In the genomic region with DNA sequence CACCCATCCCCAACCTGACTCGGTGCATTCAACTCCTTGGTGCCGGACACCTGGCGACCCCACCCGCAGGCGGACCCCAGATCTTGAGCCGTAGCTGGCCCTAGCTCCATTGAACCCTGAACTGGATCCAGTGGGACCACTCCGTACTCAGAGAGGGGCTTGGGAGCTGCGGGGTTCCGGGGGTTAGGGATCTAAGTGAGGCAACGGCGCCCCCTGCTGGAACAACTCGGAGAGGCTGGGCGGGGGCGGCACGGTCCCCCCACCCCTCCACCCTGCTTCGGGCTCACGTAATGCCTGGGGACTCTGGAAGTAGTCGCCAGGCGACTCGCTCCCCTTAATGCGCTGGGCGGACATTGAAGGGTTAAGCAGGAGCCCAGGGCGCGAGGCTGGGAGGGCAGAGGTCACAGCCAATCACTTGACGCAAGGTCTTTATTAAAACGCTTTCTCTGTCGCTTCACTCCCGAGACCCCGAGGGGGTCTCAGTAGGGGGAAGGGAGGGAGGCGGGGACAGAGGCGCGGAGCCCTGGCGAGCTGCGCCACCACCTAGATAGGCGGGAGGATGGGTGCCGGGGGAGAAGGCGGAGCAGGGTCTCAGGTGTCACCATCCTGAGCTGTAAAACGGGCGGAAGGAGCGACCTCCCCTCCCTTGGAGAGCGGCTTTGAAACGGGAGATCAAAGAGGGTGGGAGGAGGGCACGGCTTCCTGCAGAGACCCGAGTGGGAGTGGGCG, we compare ENCODE assay signal across 1 cellular context.
TF ChIP-seq lines count a peak whose summit lies in the region.

No MANE protein-coding gene starts in this region.

TF ChIP-seq in HEK293, 187 proteins besides CTCF, POLR2A, EP300 and RAD21 (continued from another document and continues in another):
- TF ChIP-seq, protein P1, sequence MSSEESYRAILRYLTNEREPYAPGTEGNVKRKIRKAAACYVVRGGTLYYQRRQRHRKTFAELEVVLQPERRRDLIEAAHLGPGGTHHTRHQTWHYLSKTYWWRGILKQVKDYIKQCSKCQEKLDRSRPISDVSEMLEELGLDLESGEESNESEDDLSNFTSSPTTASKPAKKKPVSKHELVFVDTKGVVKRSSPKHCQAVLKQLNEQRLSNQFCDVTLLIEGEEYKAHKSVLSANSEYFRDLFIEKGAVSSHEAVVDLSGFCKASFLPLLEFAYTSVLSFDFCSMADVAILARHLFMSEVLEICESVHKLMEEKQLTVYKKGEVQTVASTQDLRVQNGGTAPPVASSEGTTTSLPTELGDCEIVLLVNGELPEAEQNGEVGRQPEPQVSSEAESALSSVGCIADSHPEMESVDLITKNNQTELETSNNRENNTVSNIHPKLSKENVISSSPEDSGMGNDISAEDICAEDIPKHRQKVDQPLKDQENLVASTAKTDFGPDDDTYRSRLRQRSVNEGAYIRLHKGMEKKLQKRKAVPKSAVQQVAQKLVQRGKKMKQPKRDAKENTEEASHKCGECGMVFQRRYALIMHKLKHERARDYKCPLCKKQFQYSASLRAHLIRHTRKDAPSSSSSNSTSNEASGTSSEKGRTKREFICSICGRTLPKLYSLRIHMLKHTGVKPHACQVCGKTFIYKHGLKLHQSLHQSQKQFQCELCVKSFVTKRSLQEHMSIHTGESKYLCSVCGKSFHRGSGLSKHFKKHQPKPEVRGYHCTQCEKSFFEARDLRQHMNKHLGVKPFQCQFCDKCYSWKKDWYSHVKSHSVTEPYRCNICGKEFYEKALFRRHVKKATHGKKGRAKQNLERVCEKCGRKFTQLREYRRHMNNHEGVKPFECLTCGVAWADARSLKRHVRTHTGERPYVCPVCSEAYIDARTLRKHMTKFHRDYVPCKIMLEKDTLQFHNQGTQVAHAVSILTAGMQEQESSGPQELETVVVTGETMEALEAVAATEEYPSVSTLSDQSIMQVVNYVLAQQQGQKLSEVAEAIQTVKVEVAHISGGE (tag by site-specific recombination; conservative IDR thresholded peaks at IDR 0.05; ENCODE audit: low read depth) = peak; percentile 40
- TF ChIP-seq ZFP3 (tag by site-specific recombination; IDR thresholded peaks at IDR 0.05; ENCODE audit: low read depth) (no peak), ZNF624 (tag by site-specific recombination; IDR thresholded peaks at IDR 0.05) (no peak), BCL11A (tag by site-specific recombination; IDR thresholded peaks at IDR 0.05; ENCODE audit: low read depth) (peak; percentile 67), ZNF621 (tag by site-specific recombination; IDR thresholded peaks at IDR 0.05) (no peak), MEIS1 (CRISPR knock-in tag; IDR thresholded peaks at IDR 0.05; ENCODE audit: borderline replicate concordance) (no peak), RBAK (tag by site-specific recombination; IDR thresholded peaks at IDR 0.05) (no peak), ZNF350 (tag by site-specific recombination; IDR thresholded peaks at IDR 0.05) (no peak), ZNF521 (tag by site-specific recombination; IDR thresholded peaks at IDR 0.05) (no peak), ZNF16 (tag by site-specific recombination; IDR thresholded peaks at IDR 0.05; ENCODE audit: low read depth) (no peak), ZNF2 (tag by site-specific recombination; IDR thresholded peaks at IDR 0.05) (peak; percentile 65), ZNF514 (tag by site-specific recombination; IDR thresholded peaks at IDR 0.05) (no peak), ZNF37A (tag by site-specific recombination; IDR thresholded peaks at IDR 0.05) (no peak), KLF10 (tag by site-specific recombination; IDR thresholded peaks at IDR 0.05) (peak; percentile 61; the same call in 1 of the 2 replicates), REPIN1 (tag by site-specific recombination; IDR thresholded peaks at IDR 0.05; ENCODE audit: low read depth) (no peak), ZFP69B (tag by site-specific recombination; IDR thresholded peaks at IDR 0.05) (peak; percentile 85; the same call in 1 of the 2 replicates), ZNF530 (tag by site-specific recombination; IDR thresholded peaks at IDR 0.05; ENCODE audit: low read depth) (no peak), ZNF138 (tag by site-specific recombination; IDR thresholded peaks at IDR 0.05; ENCODE audit: borderline replicate concordance) (no peak), ZNF302 (tag by site-specific recombination; IDR thresholded peaks at IDR 0.05; ENCODE audit: low read depth) (no peak), ZNF843 (tag by site-specific recombination; IDR thresholded peaks at IDR 0.05) (no peak), GLI4 (tag by site-specific recombination; IDR thresholded peaks at IDR 0.05) (peak; percentile 36; the same call in 1 of the 2 replicates), ZFHX2 (tag by site-specific recombination; conservative IDR thresholded peaks at IDR 0.05) (peak; percentile 93), ZBTB48 (tag by site-specific recombination; IDR thresholded peaks at IDR 0.05) (peak; percentile 99), ZNF707 (tag by site-specific recombination; IDR thresholded peaks at IDR 0.05) (no peak), ZNF248 (tag by site-specific recombination; IDR thresholded peaks at IDR 0.05) (no peak), ZNF76 (tag by site-specific recombination; IDR thresholded peaks at IDR 0.05; ENCODE audit: borderline replicate concordance, low read depth) (peak; percentile 75)
- TF ChIP-seq, protein P2, sequence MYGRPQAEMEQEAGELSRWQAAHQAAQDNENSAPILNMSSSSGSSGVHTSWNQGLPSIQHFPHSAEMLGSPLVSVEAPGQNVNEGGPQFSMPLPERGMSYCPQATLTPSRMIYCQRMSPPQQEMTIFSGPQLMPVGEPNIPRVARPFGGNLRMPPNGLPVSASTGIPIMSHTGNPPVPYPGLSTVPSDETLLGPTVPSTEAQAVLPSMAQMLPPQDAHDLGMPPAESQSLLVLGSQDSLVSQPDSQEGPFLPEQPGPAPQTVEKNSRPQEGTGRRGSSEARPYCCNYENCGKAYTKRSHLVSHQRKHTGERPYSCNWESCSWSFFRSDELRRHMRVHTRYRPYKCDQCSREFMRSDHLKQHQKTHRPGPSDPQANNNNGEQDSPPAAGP (tag by site-specific recombination; IDR thresholded peaks at IDR 0.05) = peak; percentile 71
- TF ChIP-seq, protein P3, sequence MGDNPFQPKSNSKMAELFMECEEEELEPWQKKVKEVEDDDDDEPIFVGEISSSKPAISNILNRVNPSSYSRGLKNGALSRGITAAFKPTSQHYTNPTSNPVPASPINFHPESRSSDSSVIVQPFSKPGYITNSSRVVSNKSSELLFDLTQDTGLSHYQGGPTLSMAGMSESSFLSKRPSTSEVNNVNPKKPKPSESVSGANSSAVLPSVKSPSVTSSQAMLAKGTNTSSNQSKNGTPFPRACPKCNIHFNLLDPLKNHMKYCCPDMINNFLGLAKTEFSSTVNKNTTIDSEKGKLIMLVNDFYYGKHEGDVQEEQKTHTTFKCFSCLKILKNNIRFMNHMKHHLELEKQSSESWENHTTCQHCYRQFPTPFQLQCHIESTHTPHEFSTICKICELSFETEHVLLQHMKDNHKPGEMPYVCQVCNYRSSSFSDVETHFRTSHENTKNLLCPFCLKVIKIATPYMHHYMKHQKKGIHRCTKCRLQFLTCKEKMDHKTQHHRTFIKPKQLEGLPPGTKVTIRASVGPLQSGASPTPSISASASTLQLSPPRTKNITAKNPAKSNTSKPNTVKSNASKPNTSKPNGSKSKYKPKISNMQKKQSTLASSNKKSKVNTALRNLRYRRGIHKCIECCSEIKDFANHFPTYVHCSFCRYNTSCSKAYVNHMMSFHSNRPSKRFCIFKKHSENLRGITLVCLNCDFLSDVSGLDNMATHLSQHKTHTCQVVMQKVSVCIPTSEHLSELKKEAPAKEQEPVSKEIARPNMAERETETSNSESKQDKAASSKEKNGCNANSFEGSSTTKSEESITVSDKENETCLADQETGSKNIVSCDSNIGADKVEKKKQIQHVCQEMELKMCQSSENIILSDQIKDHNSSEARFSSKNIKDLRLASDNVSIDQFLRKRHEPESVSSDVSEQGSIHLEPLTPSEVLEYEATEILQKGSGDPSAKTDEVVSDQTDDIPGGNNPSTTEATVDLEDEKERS (tag by site-specific recombination; IDR thresholded peaks at IDR 0.05) = no peak
- TF ChIP-seq, protein P4, sequence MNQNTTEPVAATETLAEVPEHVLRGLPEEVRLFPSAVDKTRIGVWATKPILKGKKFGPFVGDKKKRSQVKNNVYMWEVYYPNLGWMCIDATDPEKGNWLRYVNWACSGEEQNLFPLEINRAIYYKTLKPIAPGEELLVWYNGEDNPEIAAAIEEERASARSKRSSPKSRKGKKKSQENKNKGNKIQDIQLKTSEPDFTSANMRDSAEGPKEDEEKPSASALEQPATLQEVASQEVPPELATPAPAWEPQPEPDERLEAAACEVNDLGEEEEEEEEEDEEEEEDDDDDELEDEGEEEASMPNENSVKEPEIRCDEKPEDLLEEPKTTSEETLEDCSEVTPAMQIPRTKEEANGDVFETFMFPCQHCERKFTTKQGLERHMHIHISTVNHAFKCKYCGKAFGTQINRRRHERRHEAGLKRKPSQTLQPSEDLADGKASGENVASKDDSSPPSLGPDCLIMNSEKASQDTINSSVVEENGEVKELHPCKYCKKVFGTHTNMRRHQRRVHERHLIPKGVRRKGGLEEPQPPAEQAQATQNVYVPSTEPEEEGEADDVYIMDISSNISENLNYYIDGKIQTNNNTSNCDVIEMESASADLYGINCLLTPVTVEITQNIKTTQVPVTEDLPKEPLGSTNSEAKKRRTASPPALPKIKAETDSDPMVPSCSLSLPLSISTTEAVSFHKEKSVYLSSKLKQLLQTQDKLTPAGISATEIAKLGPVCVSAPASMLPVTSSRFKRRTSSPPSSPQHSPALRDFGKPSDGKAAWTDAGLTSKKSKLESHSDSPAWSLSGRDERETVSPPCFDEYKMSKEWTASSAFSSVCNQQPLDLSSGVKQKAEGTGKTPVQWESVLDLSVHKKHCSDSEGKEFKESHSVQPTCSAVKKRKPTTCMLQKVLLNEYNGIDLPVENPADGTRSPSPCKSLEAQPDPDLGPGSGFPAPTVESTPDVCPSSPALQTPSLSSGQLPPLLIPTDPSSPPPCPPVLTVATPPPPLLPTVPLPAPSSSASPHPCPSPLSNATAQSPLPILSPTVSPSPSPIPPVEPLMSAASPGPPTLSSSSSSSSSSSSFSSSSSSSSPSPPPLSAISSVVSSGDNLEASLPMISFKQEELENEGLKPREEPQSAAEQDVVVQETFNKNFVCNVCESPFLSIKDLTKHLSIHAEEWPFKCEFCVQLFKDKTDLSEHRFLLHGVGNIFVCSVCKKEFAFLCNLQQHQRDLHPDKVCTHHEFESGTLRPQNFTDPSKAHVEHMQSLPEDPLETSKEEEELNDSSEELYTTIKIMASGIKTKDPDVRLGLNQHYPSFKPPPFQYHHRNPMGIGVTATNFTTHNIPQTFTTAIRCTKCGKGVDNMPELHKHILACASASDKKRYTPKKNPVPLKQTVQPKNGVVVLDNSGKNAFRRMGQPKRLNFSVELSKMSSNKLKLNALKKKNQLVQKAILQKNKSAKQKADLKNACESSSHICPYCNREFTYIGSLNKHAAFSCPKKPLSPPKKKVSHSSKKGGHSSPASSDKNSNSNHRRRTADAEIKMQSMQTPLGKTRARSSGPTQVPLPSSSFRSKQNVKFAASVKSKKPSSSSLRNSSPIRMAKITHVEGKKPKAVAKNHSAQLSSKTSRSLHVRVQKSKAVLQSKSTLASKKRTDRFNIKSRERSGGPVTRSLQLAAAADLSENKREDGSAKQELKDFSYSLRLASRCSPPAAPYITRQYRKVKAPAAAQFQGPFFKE (tag by site-specific recombination; IDR thresholded peaks at IDR 0.05; ENCODE audit: borderline replicate concordance) = peak; percentile 58; the same call in 1 of the 2 replicates
- TF ChIP-seq, protein P5, sequence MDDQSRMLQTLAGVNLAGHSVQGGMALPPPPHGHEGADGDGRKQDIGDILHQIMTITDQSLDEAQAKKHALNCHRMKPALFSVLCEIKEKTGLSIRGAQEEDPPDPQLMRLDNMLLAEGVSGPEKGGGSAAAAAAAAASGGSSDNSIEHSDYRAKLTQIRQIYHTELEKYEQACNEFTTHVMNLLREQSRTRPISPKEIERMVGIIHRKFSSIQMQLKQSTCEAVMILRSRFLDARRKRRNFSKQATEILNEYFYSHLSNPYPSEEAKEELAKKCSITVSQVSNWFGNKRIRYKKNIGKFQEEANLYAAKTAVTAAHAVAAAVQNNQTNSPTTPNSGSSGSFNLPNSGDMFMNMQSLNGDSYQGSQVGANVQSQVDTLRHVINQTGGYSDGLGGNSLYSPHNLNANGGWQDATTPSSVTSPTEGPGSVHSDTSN (CRISPR knock-in tag; IDR thresholded peaks at IDR 0.05) = no peak
- TF ChIP-seq, protein P6, sequence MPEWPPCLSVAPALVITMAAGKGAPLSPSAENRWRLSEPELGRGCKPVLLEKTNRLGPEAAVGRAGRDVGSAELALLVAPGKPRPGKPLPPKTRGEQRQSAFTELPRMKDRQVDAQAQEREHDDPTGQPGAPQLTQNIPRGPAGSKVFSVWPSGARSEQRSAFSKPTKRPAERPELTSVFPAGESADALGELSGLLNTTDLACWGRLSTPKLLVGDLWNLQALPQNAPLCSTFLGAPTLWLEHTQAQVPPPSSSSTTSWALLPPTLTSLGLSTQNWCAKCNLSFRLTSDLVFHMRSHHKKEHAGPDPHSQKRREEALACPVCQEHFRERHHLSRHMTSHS (tag by site-specific recombination; IDR thresholded peaks at IDR 0.05) = no peak
- TF ChIP-seq, protein P7, sequence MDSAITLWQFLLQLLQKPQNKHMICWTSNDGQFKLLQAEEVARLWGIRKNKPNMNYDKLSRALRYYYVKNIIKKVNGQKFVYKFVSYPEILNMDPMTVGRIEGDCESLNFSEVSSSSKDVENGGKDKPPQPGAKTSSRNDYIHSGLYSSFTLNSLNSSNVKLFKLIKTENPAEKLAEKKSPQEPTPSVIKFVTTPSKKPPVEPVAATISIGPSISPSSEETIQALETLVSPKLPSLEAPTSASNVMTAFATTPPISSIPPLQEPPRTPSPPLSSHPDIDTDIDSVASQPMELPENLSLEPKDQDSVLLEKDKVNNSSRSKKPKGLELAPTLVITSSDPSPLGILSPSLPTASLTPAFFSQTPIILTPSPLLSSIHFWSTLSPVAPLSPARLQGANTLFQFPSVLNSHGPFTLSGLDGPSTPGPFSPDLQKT (IDR thresholded peaks at IDR 0.05; ENCODE audit: borderline replicate concordance, low read depth, low read length) = no peak
- TF ChIP-seq, protein P8, sequence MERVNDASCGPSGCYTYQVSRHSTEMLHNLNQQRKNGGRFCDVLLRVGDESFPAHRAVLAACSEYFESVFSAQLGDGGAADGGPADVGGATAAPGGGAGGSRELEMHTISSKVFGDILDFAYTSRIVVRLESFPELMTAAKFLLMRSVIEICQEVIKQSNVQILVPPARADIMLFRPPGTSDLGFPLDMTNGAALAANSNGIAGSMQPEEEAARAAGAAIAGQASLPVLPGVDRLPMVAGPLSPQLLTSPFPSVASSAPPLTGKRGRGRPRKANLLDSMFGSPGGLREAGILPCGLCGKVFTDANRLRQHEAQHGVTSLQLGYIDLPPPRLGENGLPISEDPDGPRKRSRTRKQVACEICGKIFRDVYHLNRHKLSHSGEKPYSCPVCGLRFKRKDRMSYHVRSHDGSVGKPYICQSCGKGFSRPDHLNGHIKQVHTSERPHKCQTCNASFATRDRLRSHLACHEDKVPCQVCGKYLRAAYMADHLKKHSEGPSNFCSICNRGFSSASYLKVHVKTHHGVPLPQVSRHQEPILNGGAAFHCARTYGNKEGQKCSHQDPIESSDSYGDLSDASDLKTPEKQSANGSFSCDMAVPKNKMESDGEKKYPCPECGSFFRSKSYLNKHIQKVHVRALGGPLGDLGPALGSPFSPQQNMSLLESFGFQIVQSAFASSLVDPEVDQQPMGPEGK (tag by site-specific recombination; IDR thresholded peaks at IDR 0.05) = peak; percentile 100
- TF ChIP-seq, protein P9, sequence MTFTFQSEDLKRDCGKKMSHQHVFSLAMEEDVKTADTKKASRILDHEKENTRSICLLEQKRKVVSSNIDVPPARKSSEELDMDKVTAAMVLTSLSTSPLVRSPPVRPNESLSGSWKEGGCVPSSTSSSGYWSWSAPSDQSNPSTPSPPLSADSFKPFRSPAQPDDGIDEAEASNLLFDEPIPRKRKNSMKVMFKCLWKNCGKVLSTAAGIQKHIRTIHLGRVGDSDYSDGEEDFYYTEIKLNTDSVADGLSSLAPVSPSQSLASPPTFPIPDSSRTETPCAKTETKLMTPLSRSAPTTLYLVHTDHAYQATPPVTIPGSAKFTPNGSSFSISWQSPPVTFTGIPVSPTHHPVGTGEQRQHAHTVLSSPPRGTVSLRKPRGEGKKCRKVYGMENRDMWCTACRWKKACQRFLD (tag by site-specific recombination; IDR thresholded peaks at IDR 0.05) = no peak
